Comparison of ENCODE assay signal across 1 cellular context in genomic region chr19:1651061-1651547, GRCh38.
A peak's percentile ranks its signal among the peaks of the same experiment; 100 is the strongest.
TF ChIP-seq lines count a peak whose summit lies in the region.

No MANE protein-coding gene starts in this region.

TF ChIP-seq in GM12878, 131 proteins besides CTCF, POLR2A, EP300 and RAD21 (continues in another document):
- TF ChIP-seq, protein P1, sequence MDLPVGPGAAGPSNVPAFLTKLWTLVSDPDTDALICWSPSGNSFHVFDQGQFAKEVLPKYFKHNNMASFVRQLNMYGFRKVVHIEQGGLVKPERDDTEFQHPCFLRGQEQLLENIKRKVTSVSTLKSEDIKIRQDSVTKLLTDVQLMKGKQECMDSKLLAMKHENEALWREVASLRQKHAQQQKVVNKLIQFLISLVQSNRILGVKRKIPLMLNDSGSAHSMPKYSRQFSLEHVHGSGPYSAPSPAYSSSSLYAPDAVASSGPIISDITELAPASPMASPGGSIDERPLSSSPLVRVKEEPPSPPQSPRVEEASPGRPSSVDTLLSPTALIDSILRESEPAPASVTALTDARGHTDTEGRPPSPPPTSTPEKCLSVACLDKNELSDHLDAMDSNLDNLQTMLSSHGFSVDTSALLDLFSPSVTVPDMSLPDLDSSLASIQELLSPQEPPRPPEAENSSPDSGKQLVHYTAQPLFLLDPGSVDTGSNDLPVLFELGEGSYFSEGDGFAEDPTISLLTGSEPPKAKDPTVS (IDR thresholded peaks at IDR 0.05; ENCODE audit: low read depth, low read length) = no peak
- TF ChIP-seq SIN3A (IDR thresholded peaks at IDR 0.05; ENCODE audit: low read depth, low read length) (no peak), ESRRA (IDR thresholded peaks at IDR 0.05; ENCODE audit: low read length) (no peak), BRCA1 (IDR thresholded peaks at IDR 0.05; ENCODE audit: low read depth, low read length) (no peak), YY1 (IDR thresholded peaks at IDR 0.05; ENCODE audit: low read depth, low read length) (peak; percentile 12; the same call in 1 of the 2 replicates), WRNIP1 (IDR thresholded peaks at IDR 0.05; ENCODE audit: borderline replicate concordance, low read depth, low read length) (no peak), BCL11A (IDR thresholded peaks at IDR 0.05; ENCODE audit: low read depth, low read length) (no peak), RFX5 (IDR thresholded peaks at IDR 0.05; ENCODE audit: low read depth, low read length) (no peak), POLR2AphosphoS5 (IDR thresholded peaks at IDR 0.05; ENCODE audit: low read length) (no peak), RUNX3 (IDR thresholded peaks at IDR 0.05; ENCODE audit: low read length) (peak; percentile 93), POU2F2 (IDR thresholded peaks at IDR 0.05; ENCODE audit: borderline replicate concordance, low read depth, low read length) (no peak; the same call in 2 of the 3 replicates), BCL3 (IDR thresholded peaks at IDR 0.05; ENCODE audit: borderline replicate concordance, insufficient read depth, low read depth, low read length, poor library complexity, severe bottlenecking) (no peak), RBBP5 (conservative IDR thresholded peaks at IDR 0.05) (no peak), CBFB (IDR thresholded peaks at IDR 0.05; ENCODE audit: low read depth) (0 out of 2 replicates have a peak, but pooled peaks have one; percentile 45), SP1 (IDR thresholded peaks at IDR 0.05; ENCODE audit: low read depth, low read length) (peak; percentile 8), SUPT20H (IDR thresholded peaks at IDR 0.05; ENCODE audit: borderline replicate concordance, control insufficient read depth, low read depth, low read length) (no peak), MTA2 (IDR thresholded peaks at IDR 0.05; ENCODE audit: low read depth) (no peak; the same call in 1 of the 2 replicates), ZNF622 (IDR thresholded peaks at IDR 0.05) (no peak), BMI1 (IDR thresholded peaks at IDR 0.05; ENCODE audit: borderline replicate concordance) (no peak), SIX5 (IDR thresholded peaks at IDR 0.05; ENCODE audit: low read depth, low read length, severe bottlenecking) (no peak), SRF (IDR thresholded peaks at IDR 0.05; ENCODE audit: low read depth in 2 of 2, low read length in 2 of 2) (no peak), KDM1A (IDR thresholded peaks at IDR 0.05; ENCODE audit: borderline replicate concordance) (no peak), ZNF207 (IDR thresholded peaks at IDR 0.05; ENCODE audit: borderline replicate concordance) (no peak), IRF4 (IDR thresholded peaks at IDR 0.05; ENCODE audit: low read depth, low read length) (no peak), SREBF1 (IDR thresholded peaks at IDR 0.05; ENCODE audit: low read length) (no peak), SMAD5 (IDR thresholded peaks at IDR 0.05; ENCODE audit: low read depth) (no peak), SUZ12 (IDR thresholded peaks at IDR 0.05; ENCODE audit: unreplicated experiment) (no peak), CREB1 (IDR thresholded peaks at IDR 0.05; ENCODE audit: low read depth) (no peak), EZH2 (IDR thresholded peaks at IDR 0.05; ENCODE audit: borderline replicate concordance, control insufficient read depth, low read depth, low read length) (no peak), ZNF217 (IDR thresholded peaks at IDR 0.05) (no peak), CBX3 (IDR thresholded peaks at IDR 0.05; ENCODE audit: borderline replicate concordance, low read depth) (no peak), ZNF687 (IDR thresholded peaks at IDR 0.05) (no peak), NFXL1 (IDR thresholded peaks at IDR 0.05; ENCODE audit: borderline replicate concordance) (no peak), LARP7 (IDR thresholded peaks at IDR 0.05) (no peak), NR2C1 (IDR thresholded peaks at IDR 0.05) (no peak), IKZF1 (conservative IDR thresholded peaks at IDR 0.05) (no peak), BHLHE40 (IDR thresholded peaks at IDR 0.05; ENCODE audit: borderline replicate concordance in 1 of 2, low read depth in 2 of 2, low read length in 1 of 2) (peak; percentile 6 to 16; a peak in 1 of 4 replicates), TCF7 (IDR thresholded peaks at IDR 0.05; ENCODE audit: borderline replicate concordance) (no peak; the same call in none of the 2 replicates), NBN (IDR thresholded peaks at IDR 0.05) (peak; percentile 77), RELB (IDR thresholded peaks at IDR 0.05; ENCODE audit: low read depth) (peak; percentile 29; the same call in 1 of the 2 replicates), ETV6 (conservative IDR thresholded peaks at IDR 0.05 in 1 of 2, IDR thresholded peaks at IDR 0.05 in 1 of 2; ENCODE audit: borderline replicate concordance in 1 of 2, low read depth in 1 of 2) (no peak), GABPA (IDR thresholded peaks at IDR 0.05; ENCODE audit: low read depth) (no peak)
- TF ChIP-seq, protein P2, sequence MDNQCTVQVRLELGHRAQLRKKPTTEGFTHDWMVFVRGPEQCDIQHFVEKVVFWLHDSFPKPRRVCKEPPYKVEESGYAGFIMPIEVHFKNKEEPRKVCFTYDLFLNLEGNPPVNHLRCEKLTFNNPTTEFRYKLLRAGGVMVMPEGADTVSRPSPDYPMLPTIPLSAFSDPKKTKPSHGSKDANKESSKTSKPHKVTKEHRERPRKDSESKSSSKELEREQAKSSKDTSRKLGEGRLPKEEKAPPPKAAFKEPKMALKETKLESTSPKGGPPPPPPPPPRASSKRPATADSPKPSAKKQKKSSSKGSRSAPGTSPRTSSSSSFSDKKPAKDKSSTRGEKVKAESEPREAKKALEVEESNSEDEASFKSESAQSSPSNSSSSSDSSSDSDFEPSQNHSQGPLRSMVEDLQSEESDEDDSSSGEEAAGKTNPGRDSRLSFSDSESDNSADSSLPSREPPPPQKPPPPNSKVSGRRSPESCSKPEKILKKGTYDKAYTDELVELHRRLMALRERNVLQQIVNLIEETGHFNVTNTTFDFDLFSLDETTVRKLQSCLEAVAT (IDR thresholded peaks at IDR 0.05) = peak; percentile 89
- TF ChIP-seq, protein P3, sequence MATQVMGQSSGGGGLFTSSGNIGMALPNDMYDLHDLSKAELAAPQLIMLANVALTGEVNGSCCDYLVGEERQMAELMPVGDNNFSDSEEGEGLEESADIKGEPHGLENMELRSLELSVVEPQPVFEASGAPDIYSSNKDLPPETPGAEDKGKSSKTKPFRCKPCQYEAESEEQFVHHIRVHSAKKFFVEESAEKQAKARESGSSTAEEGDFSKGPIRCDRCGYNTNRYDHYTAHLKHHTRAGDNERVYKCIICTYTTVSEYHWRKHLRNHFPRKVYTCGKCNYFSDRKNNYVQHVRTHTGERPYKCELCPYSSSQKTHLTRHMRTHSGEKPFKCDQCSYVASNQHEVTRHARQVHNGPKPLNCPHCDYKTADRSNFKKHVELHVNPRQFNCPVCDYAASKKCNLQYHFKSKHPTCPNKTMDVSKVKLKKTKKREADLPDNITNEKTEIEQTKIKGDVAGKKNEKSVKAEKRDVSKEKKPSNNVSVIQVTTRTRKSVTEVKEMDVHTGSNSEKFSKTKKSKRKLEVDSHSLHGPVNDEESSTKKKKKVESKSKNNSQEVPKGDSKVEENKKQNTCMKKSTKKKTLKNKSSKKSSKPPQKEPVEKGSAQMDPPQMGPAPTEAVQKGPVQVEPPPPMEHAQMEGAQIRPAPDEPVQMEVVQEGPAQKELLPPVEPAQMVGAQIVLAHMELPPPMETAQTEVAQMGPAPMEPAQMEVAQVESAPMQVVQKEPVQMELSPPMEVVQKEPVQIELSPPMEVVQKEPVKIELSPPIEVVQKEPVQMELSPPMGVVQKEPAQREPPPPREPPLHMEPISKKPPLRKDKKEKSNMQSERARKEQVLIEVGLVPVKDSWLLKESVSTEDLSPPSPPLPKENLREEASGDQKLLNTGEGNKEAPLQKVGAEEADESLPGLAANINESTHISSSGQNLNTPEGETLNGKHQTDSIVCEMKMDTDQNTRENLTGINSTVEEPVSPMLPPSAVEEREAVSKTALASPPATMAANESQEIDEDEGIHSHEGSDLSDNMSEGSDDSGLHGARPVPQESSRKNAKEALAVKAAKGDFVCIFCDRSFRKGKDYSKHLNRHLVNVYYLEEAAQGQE (IDR thresholded peaks at IDR 0.05; ENCODE audit: low read depth, low read length) = no peak
- TF ChIP-seq, protein P4, sequence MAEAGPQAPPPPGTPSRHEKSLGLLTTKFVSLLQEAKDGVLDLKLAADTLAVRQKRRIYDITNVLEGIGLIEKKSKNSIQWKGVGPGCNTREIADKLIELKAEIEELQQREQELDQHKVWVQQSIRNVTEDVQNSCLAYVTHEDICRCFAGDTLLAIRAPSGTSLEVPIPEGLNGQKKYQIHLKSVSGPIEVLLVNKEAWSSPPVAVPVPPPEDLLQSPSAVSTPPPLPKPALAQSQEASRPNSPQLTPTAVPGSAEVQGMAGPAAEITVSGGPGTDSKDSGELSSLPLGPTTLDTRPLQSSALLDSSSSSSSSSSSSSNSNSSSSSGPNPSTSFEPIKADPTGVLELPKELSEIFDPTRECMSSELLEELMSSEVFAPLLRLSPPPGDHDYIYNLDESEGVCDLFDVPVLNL (IDR thresholded peaks at IDR 0.05; ENCODE audit: low read depth, low read length) = no peak
- TF ChIP-seq, protein P5, sequence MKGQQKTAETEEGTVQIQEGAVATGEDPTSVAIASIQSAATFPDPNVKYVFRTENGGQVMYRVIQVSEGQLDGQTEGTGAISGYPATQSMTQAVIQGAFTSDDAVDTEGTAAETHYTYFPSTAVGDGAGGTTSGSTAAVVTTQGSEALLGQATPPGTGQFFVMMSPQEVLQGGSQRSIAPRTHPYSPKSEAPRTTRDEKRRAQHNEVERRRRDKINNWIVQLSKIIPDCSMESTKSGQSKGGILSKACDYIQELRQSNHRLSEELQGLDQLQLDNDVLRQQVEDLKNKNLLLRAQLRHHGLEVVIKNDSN (IDR thresholded peaks at IDR 0.05; ENCODE audit: borderline replicate concordance, extremely low read length, insufficient read depth, low read depth, low read length) = no peak
- TF ChIP-seq, protein P6, sequence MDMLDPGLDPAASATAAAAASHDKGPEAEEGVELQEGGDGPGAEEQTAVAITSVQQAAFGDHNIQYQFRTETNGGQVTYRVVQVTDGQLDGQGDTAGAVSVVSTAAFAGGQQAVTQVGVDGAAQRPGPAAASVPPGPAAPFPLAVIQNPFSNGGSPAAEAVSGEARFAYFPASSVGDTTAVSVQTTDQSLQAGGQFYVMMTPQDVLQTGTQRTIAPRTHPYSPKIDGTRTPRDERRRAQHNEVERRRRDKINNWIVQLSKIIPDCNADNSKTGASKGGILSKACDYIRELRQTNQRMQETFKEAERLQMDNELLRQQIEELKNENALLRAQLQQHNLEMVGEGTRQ (IDR thresholded peaks at IDR 0.05; ENCODE audit: borderline replicate concordance, low read depth, low read length) = no peak
- TF ChIP-seq, protein P7, sequence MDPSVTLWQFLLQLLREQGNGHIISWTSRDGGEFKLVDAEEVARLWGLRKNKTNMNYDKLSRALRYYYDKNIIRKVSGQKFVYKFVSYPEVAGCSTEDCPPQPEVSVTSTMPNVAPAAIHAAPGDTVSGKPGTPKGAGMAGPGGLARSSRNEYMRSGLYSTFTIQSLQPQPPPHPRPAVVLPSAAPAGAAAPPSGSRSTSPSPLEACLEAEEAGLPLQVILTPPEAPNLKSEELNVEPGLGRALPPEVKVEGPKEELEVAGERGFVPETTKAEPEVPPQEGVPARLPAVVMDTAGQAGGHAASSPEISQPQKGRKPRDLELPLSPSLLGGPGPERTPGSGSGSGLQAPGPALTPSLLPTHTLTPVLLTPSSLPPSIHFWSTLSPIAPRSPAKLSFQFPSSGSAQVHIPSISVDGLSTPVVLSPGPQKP (IDR thresholded peaks at IDR 0.05; ENCODE audit: low read depth, low read length) = no peak
- TF ChIP-seq, protein P8, sequence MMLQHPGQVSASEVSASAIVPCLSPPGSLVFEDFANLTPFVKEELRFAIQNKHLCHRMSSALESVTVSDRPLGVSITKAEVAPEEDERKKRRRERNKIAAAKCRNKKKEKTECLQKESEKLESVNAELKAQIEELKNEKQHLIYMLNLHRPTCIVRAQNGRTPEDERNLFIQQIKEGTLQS (IDR thresholded peaks at IDR 0.05; ENCODE audit: borderline replicate concordance, extremely low read depth, low read depth, low read length) = no peak
